Comparison of ENCODE assay signal across 11 cellular contexts in genomic region chr17:13346081-13346533, GRCh38.
DNase-seq lines count a peak whose midpoint lies in the region; ATAC-seq and TF ChIP-seq lines count a peak whose summit lies in the region.
"Had no signal": no experiment of that assay in that cellular context is flagged by ENCODE, and none has a peak within 500 bp of the region (broad histone marks: within the 10 kb centered on the region; RNA-seq: fewer than 3 reads in every experiment).

No MANE protein-coding gene starts in this region.

- no peaks in the 10 kb centered on the region for H3K9me3 ChIP-seq in SJSA1 (replicated peaks)

- H3K27me3 ChIP-seq in SJSA1 (replicated peaks): no peaks in the 10 kb centered on the region

- DNase-seq in activated CD4-positive, alpha-beta T cell treated with anti-CD3 and anti-CD28 coated beads, Interleukin-2, amount 10 ng/mL, durations not matched to agents 24 days and 14 days: no peak
- DNase-seq in activated CD4-positive, alpha-beta T cell treated with anti-CD3 and anti-CD28 coated beads for 1 hour: no peak
- DNase-seq in SJSA1 (ENCODE audit: low read depth in 1 of 2, low spot score in 2 of 2) (peak; percentile 65 to 81), foreskin fibroblast (peak; percentile 96), T-helper 9 cell (no peak)
- DNase-seq: left cardiac atrium, small intestine had no signal

- peaks cover 40% of the 10 kb centered on the region for H3K4me1 ChIP-seq in SJSA1 (replicated peaks)

- intact Hi-C loops in activated CD4-positive, alpha-beta T cell treated with anti-CD3 and anti-CD28 coated beads, Interleukin-2, amount 10 ng/mL, durations not matched to agents 24 days and 14 days (cut with micrococcal nuclease): no loop called here

- ATAC-seq in stimulated activated memory B cell treated with anti-CD40 and anti-IgM and Interleukin-4, amounts not matched to agents 10 μg/mL and 1 μg/mL and 100 μg/mL, for 72 hours: peak; percentile 24
- ATAC-seq in GM21367 (IDR thresholded peaks at IDR 0.05; ENCODE audit: unreplicated experiment): no peak
- no peak for ATAC-seq in GM21576 (IDR thresholded peaks at IDR 0.05; ENCODE audit: unreplicated experiment)
- ATAC-seq: GM12878 had no signal

- TF ChIP-seq CTCF in foreskin fibroblast (IDR thresholded peaks at IDR 0.05; ENCODE audit: low read depth, low read length): no peak

- no peaks in the 10 kb centered on the region for H3K36me3 Mint-ChIP-seq in activated CD4-positive, alpha-beta T cell treated with anti-CD3 and anti-CD28 coated beads, Interleukin-2, amount 10 ng/mL, durations not matched to agents 24 days and 14 days (ENCODE audit: low read depth)
- no peaks in the 10 kb centered on the region for H3K36me3 Mint-ChIP-seq in stimulated activated memory B cell treated with anti-CD40 and anti-IgM and Interleukin-4, amounts not matched to agents 10 μg/mL and 1 μg/mL and 100 μg/mL, for 72 hours

- H3K27ac Mint-ChIP-seq in activated CD4-positive, alpha-beta T cell treated with anti-CD3 and anti-CD28 coated beads, Interleukin-2, amount 10 ng/mL, durations not matched to agents 24 days and 14 days: peak overlapping the region; percentile 61
- H3K27ac Mint-ChIP-seq in stimulated activated memory B cell treated with anti-CD40 and anti-IgM and Interleukin-4, amounts not matched to agents 10 μg/mL and 1 μg/mL and 100 μg/mL, for 72 hours: no peak overlapping the region

- H3K36me3 ChIP-seq in SJSA1: no peaks in the 10 kb centered on the region

- H3K9me3 Mint-ChIP-seq in activated CD4-positive, alpha-beta T cell treated with anti-CD3 and anti-CD28 coated beads, Interleukin-2, amount 10 ng/mL, durations not matched to agents 24 days and 14 days: peaks cover 4% of the 10 kb centered on the region
- H3K9me3 Mint-ChIP-seq in stimulated activated memory B cell treated with anti-CD40 and anti-IgM and Interleukin-4, amounts not matched to agents 10 μg/mL and 1 μg/mL and 100 μg/mL, for 72 hours: peaks cover 6% of the 10 kb centered on the region

- peaks cover 2% of the 10 kb centered on the region for H3K27me3 Mint-ChIP-seq in activated CD4-positive, alpha-beta T cell treated with anti-CD3 and anti-CD28 coated beads, Interleukin-2, amount 10 ng/mL, durations not matched to agents 24 days and 14 days
- no peaks in the 10 kb centered on the region for H3K27me3 Mint-ChIP-seq in stimulated activated memory B cell treated with anti-CD40 and anti-IgM and Interleukin-4, amounts not matched to agents 10 μg/mL and 1 μg/mL and 100 μg/mL, for 72 hours

- peak overlapping the region; percentile 97 for H3K27ac ChIP-seq in SJSA1

- no peak overlapping the region for H3K4me3 Mint-ChIP-seq in activated CD4-positive, alpha-beta T cell treated with anti-CD3 and anti-CD28 coated beads, Interleukin-2, amount 10 ng/mL, durations not matched to agents 24 days and 14 days
- no peak overlapping the region for H3K4me3 Mint-ChIP-seq in stimulated activated memory B cell treated with anti-CD40 and anti-IgM and Interleukin-4, amounts not matched to agents 10 μg/mL and 1 μg/mL and 100 μg/mL, for 72 hours

- peaks cover 14% of the 10 kb centered on the region for H3K4me1 Mint-ChIP-seq in activated CD4-positive, alpha-beta T cell treated with anti-CD3 and anti-CD28 coated beads, Interleukin-2, amount 10 ng/mL, durations not matched to agents 24 days and 14 days
- H3K4me1 Mint-ChIP-seq in stimulated activated memory B cell treated with anti-CD40 and anti-IgM and Interleukin-4, amounts not matched to agents 10 μg/mL and 1 μg/mL and 100 μg/mL, for 72 hours: no peaks in the 10 kb centered on the region

- H3K4me3 ChIP-seq in SJSA1 (no peak overlapping the region), foreskin fibroblast (ENCODE audit: low read depth in 1 of 2, low read length in 2 of 2) (no peak overlapping the region)
- H3K4me3 ChIP-seq: GM12878 had no signal

Comparison
In these comparisons a context has a peak if more than half of its experiments do, and no peak if none do; other contexts are left out.
1. DNase-seq: peak in SJSA1 (2 of 2) and foreskin fibroblast (2 of 2); none in activated CD4-positive, alpha-beta T cell treated with anti-CD3 and anti-CD28 coated beads, Interleukin-2, amount 10 ng/mL, durations not matched to agents 24 days and 14 days (single experiment), activated CD4-positive, alpha-beta T cell treated with anti-CD3 and anti-CD28 coated beads for 1 hour (single experiment) and T-helper 9 cell (single experiment).